8 cellular contexts compared by ENCODE assay signal in genomic region chr6:29552512-29553051, GRCh38. TPM values are rescaled to one million over a fixed set of nuclear protein-coding genes. Genes with fewer than 3 reads are reported as not detected.
A peak's percentile ranks its signal among the peaks of the same experiment; 100 is the strongest.
DNase-seq lines count a peak whose midpoint lies in the region; ATAC-seq and TF ChIP-seq lines count a peak whose summit lies in the region.

No MANE protein-coding gene starts in this region.

- H3K4me3 Mint-ChIP-seq in activated T-helper 17 cell treated with anti-CD3 and anti-CD28 coated beads, Interleukin-2, amount 50 U/mL, for 72 hours: peak overlapping the region; percentile 75
- no peak overlapping the region for H3K4me3 Mint-ChIP-seq in activated CD4-positive, alpha-beta memory T cell treated with anti-CD3 and anti-CD28 coated beads, Interleukin-2, amount 10 ng/mL, durations not matched to agents 7 days and 5 days

- peaks cover 5 to 20% (median 14%) of the 10 kb centered on the region in 9 donors for H3K4me1 ChIP-seq in heart right ventricle
- peaks cover 0 to 12% of the 10 kb centered on the region in 2 donors for H3K4me1 ChIP-seq in gastrocnemius medialis

- 31 to 32% methylated on average over 5 of the region's 5 CpGs for WGBS in heart right ventricle, 2 donors

- H3K36me3 ChIP-seq in heart right ventricle: no peaks in the 10 kb centered on the region
- H3K36me3 ChIP-seq in gastrocnemius medialis: no peaks in the 10 kb centered on the region

- peak overlapping the region in 8 of 10 donors; percentile 23 to 51 (median 48) for H3K4me3 ChIP-seq in heart right ventricle
- peak overlapping the region; percentile 23 to 49 (median 31) for H3K4me3 ChIP-seq in gastrocnemius medialis

- no peaks in the 10 kb centered on the region for H3K36me3 Mint-ChIP-seq in activated T-helper 17 cell treated with anti-CD3 and anti-CD28 coated beads, Interleukin-2, amount 50 U/mL, for 72 hours (ENCODE audit: low read depth)
- H3K36me3 Mint-ChIP-seq in activated CD4-positive, alpha-beta memory T cell treated with anti-CD3 and anti-CD28 coated beads, Interleukin-2, amount 10 ng/mL, durations not matched to agents 7 days and 5 days (ENCODE audit: low read depth): no peaks in the 10 kb centered on the region

- TF ChIP-seq CTCF in heart right ventricle (IDR thresholded peaks at IDR 0.05) (no peak), gastrocnemius medialis (IDR thresholded peaks at IDR 0.05 in 4 of 5, conservative IDR thresholded peaks at IDR 0.05 in 1 of 5) (no peak)

- H3K27ac Mint-ChIP-seq in activated T-helper 17 cell treated with anti-CD3 and anti-CD28 coated beads, Interleukin-2, amount 50 U/mL, for 72 hours: no peak overlapping the region
- no peak overlapping the region for H3K27ac Mint-ChIP-seq in activated CD4-positive, alpha-beta memory T cell treated with anti-CD3 and anti-CD28 coated beads, Interleukin-2, amount 10 ng/mL, durations not matched to agents 7 days and 5 days

- H3K27me3 ChIP-seq in heart right ventricle (peaks cover 0 to 62% (median 46%) of the 10 kb centered on the region in 7 donors), gastrocnemius medialis (peaks cover 26 to 40% (median 36%) of the 10 kb centered on the region in 3 donors)

- H3K9me3 ChIP-seq in heart right ventricle (no peaks in the 10 kb centered on the region), gastrocnemius medialis (no peaks in the 10 kb centered on the region)

- in situ Hi-C loops in Caki2 (cut with HindIII; ENCODE audit: low pct_unique_long_range_greater_than_20kb, low sequenced_read_pairs) (no loop called here), gastrocnemius medialis (cut with MboI; ENCODE audit: low sequenced_read_pairs in 4 of 4) (no loop called here)

- H3K27me3 Mint-ChIP-seq in activated T-helper 17 cell treated with anti-CD3 and anti-CD28 coated beads, Interleukin-2, amount 50 U/mL, for 72 hours: peaks cover 39% of the 10 kb centered on the region
- H3K27me3 Mint-ChIP-seq in activated CD4-positive, alpha-beta memory T cell treated with anti-CD3 and anti-CD28 coated beads, Interleukin-2, amount 10 ng/mL, durations not matched to agents 7 days and 5 days: peaks cover 61% of the 10 kb centered on the region

- H3K4me1 Mint-ChIP-seq in activated T-helper 17 cell treated with anti-CD3 and anti-CD28 coated beads, Interleukin-2, amount 50 U/mL, for 72 hours: peaks cover 9% of the 10 kb centered on the region
- H3K4me1 Mint-ChIP-seq in activated CD4-positive, alpha-beta memory T cell treated with anti-CD3 and anti-CD28 coated beads, Interleukin-2, amount 10 ng/mL, durations not matched to agents 7 days and 5 days: peaks cover 21% of the 10 kb centered on the region

- DNase-seq in Caki2 (ENCODE audit: low read depth): peak; percentile 33
- peak; percentile 17 for DNase-seq in HPDE6-E6E7 (ENCODE audit: extremely low spot score)
- DNase-seq in heart right ventricle: peak in 1 of 2 donors; percentile 41
- no peak for DNase-seq in gastrocnemius medialis
- DNase-seq in activated CD4-positive, alpha-beta memory T cell treated with anti-CD3 and anti-CD28 coated beads, Interleukin-2, amount 10 ng/mL, durations not matched to agents 7 days and 5 days: no peak
- no peak for DNase-seq in D341Med (ENCODE audit: low spot score)

- intact Hi-C loops in heart right ventricle (cut with DNase I) (no loop called here), gastrocnemius medialis (cut with DNase I; ENCODE audit: low total_unique reads) (no loop called here)

- POLR2A ChIA-PET in activated CD4-positive, alpha-beta memory T cell treated with anti-CD3 and anti-CD28 coated beads, Interleukin-2, amount 10 ng/mL, durations not matched to agents 7 days and 5 days (lab: Charles Lee): no interaction called here

- ATAC-seq in GM19455 (IDR thresholded peaks at IDR 0.05; ENCODE audit: unreplicated experiment) (peak; percentile 85), heart right ventricle (peak in 7 of 8 donors; percentile 57 to 88 (median 76)), gastrocnemius medialis (peak in 1 of 2 donors; percentile 83)
- peak; percentile 79 for ATAC-seq in activated T-helper 17 cell treated with anti-CD3 and anti-CD28 coated beads, Interleukin-2, amount 50 U/mL, for 72 hours (replicated peaks)

- H3K27ac ChIP-seq in heart right ventricle (no peak overlapping the region), gastrocnemius medialis (no peak overlapping the region)

- TF ChIP-seq POLR2A in gastrocnemius medialis (IDR thresholded peaks at IDR 0.05): no peak

- CTCF ChIA-PET in activated CD4-positive, alpha-beta memory T cell treated with anti-CD3 and anti-CD28 coated beads, Interleukin-2, amount 10 ng/mL, durations not matched to agents 7 days and 5 days (lab: Charles Lee): interaction anchor here (2.5 kb wide), 1 partner anchor 98 kb away, joined by 8 read pairs; no protein-coding TSS in a partner anchor

- no peaks in the 10 kb centered on the region for H3K9me3 Mint-ChIP-seq in activated T-helper 17 cell treated with anti-CD3 and anti-CD28 coated beads, Interleukin-2, amount 50 U/mL, for 72 hours
- H3K9me3 Mint-ChIP-seq in activated CD4-positive, alpha-beta memory T cell treated with anti-CD3 and anti-CD28 coated beads, Interleukin-2, amount 10 ng/mL, durations not matched to agents 7 days and 5 days: no peaks in the 10 kb centered on the region

RNA-seq across cellular contexts. Expression of gene UBD, which starts 7.0 kb away (rescaled TPM):
- 5.1 and 6.2 TPM in 2 replicates for total RNA-seq in Caki2 (2014; rRNA removed; shearing (Covaris generic); ENCODE audit: low replicate concordance)
- 1 to 10 TPM in 1 of 2 donors, under 1 TPM in 1; 0.84 to 3.7 TPM for total RNA-seq in activated T-helper 17 cell treated with anti-CD3 and anti-CD28 coated beads, Interleukin-2, amount 50 U/mL, for 72 hours
- total RNA-seq in heart right ventricle (10 to 100 TPM in 1 of 10 donors, under 1 TPM in 3, not detected in 6; 0.23 to 53.8 (median 0.48) TPM), gastrocnemius medialis (under 1 TPM in 2 of 4 donors, not detected in 2; 0.33 to 0.87 TPM)
- polyA plus RNA-seq in heart right ventricle: under 1 TPM in 1 of 2 donors, not detected in 1; 0.33 TPM
- total RNA-seq in activated CD4-positive, alpha-beta memory T cell treated with anti-CD3 and anti-CD28 coated beads, Interleukin-2, amount 10 ng/mL, durations not matched to agents 7 days and 5 days: under 1 TPM; 0.38 to 0.40 TPM

RNA-seq across cellular contexts. Expression of gene OR2H2, which starts 32.3 kb away (rescaled TPM):
- not detected in 2 replicates for total RNA-seq in Caki2 (2014; rRNA removed; shearing (Covaris generic); ENCODE audit: low replicate concordance)
- not detected for total RNA-seq in activated T-helper 17 cell treated with anti-CD3 and anti-CD28 coated beads, Interleukin-2, amount 50 U/mL, for 72 hours
- not detected for total RNA-seq in heart right ventricle
- polyA plus RNA-seq in heart right ventricle: not detected
- not detected for total RNA-seq in gastrocnemius medialis
- total RNA-seq in activated CD4-positive, alpha-beta memory T cell treated with anti-CD3 and anti-CD28 coated beads, Interleukin-2, amount 10 ng/mL, durations not matched to agents 7 days and 5 days: not detected

Comparison
In these comparisons a context has a peak if more than half of its experiments do, and no peak if none do; other contexts are left out.
1. DNase-seq: peak in Caki2 (single experiment) and HPDE6-E6E7 (single experiment); none in gastrocnemius medialis (0 of 2), activated CD4-positive, alpha-beta memory T cell treated with anti-CD3 and anti-CD28 coated beads, Interleukin-2, amount 10 ng/mL, durations not matched to agents 7 days and 5 days (single experiment) and D341Med (single experiment).